In genomic region chr21:41166947-41167346, GRCh38 we compare ENCODE assay signal across 9 cellular contexts. TPM values are rescaled to one million over a fixed set of nuclear protein-coding genes. Genes with fewer than 3 reads are reported as not detected.
A peak's percentile ranks its signal among the peaks of the same experiment; 100 is the strongest.
DNase-seq lines count a peak whose midpoint lies in the region; ATAC-seq lines count a peak whose summit lies in the region.
"Had no signal": no experiment of that assay in that cellular context is flagged by ENCODE, and none has a peak within 500 bp of the region (broad histone marks: within the 10 kb centered on the region; RNA-seq: fewer than 3 reads in every experiment).

No MANE protein-coding gene starts in this region.

- no peaks in the 10 kb centered on the region for H3K36me3 ChIP-seq in HUES64 (ENCODE audit: insufficient read depth, low read length)

- DNase-seq in astrocyte of the hippocampus (ENCODE audit: low read depth, low spot score) (peak; percentile 18), islet precursor cell (peak; percentile 30), KG1 (lab: John Stamatoyannopoulos, UW) (no peak), NOMO-1 (lab: John Stamatoyannopoulos, UW; ENCODE audit: unreplicated experiment in 2 of 2) (no peak), NCI-H2171 treated with DMSO at 0.1 percent for 48 hours (lab: John Stamatoyannopoulos, UW) (no peak)
- DNase-seq: activated naive CD4-positive, alpha-beta T cell treated with anti-CD3 and anti-CD28 coated beads, Interleukin-2, amount 50 U/mL, for 16 hours; NCI-H1694 had no signal

- peaks cover 59% of the 10 kb centered on the region for H3K27me3 ChIP-seq in HUES64 (ENCODE audit: insufficient read depth, low read length)

- no peaks in the 10 kb centered on the region for H3K9me3 Mint-ChIP-seq in stimulated activated memory B cell treated with anti-CD40 and anti-IgM and Interleukin-4, amounts not matched to agents 10 μg/mL and 1 μg/mL and 100 μg/mL, for 72 hours

- peaks cover 8% of the 10 kb centered on the region for H3K4me1 ChIP-seq in HUES64 (ENCODE audit: insufficient read depth, low read length)

- peak overlapping the region; percentile 81 for H3K4me3 Mint-ChIP-seq in stimulated activated memory B cell treated with anti-CD40 and anti-IgM and Interleukin-4, amounts not matched to agents 10 μg/mL and 1 μg/mL and 100 μg/mL, for 72 hours

- no peaks in the 10 kb centered on the region for H3K36me3 Mint-ChIP-seq in stimulated activated memory B cell treated with anti-CD40 and anti-IgM and Interleukin-4, amounts not matched to agents 10 μg/mL and 1 μg/mL and 100 μg/mL, for 72 hours

- 19% methylated on average over 10 of the region's 16 CpGs for WGBS in HUES64

- no peaks in the 10 kb centered on the region for H3K27me3 Mint-ChIP-seq in stimulated activated memory B cell treated with anti-CD40 and anti-IgM and Interleukin-4, amounts not matched to agents 10 μg/mL and 1 μg/mL and 100 μg/mL, for 72 hours

- peak overlapping the region; percentile 71 for H3K27ac Mint-ChIP-seq in stimulated activated memory B cell treated with anti-CD40 and anti-IgM and Interleukin-4, amounts not matched to agents 10 μg/mL and 1 μg/mL and 100 μg/mL, for 72 hours

- no peak overlapping the region for H3K9ac ChIP-seq in HUES64 (ENCODE audit: low read depth, low read length)

- no peaks in the 10 kb centered on the region for H3K9me3 ChIP-seq in HUES64 (ENCODE audit: insufficient read depth, low read depth, low read length)

- peak overlapping the region; percentile 67 for H3K4me3 ChIP-seq in HUES64 (ENCODE audit: low read length)

- peak; percentile 1 for ATAC-seq in stimulated activated memory B cell treated with anti-CD40 and anti-IgM and Interleukin-4, amounts not matched to agents 10 μg/mL and 1 μg/mL and 100 μg/mL, for 72 hours

- H3K27ac ChIP-seq in HUES64 (ENCODE audit: low read depth, low read length) = no peak overlapping the region

- peaks cover 21% of the 10 kb centered on the region for H3K4me1 Mint-ChIP-seq in stimulated activated memory B cell treated with anti-CD40 and anti-IgM and Interleukin-4, amounts not matched to agents 10 μg/mL and 1 μg/mL and 100 μg/mL, for 72 hours

RNA-seq across cellular contexts. Expression of gene BACE2, which starts 1.0 kb away (rescaled TPM):
- polyA plus RNA-seq in HUES64 (2013, experiment 1 of 2) = 5.3 TPM
- 7.7 TPM for polyA plus RNA-seq in HUES64 (2013, experiment 2 of 2)

Comparison
In these comparisons a context has a peak if more than half of its experiments do, and no peak if none do; other contexts are left out.
1. DNase-seq: peak in astrocyte of the hippocampus (single experiment) and islet precursor cell (single experiment); none in KG1 (single experiment), NOMO-1 (0 of 2) and NCI-H2171 treated with DMSO at 0.1 percent for 48 hours (single experiment).